ENCODE assay signal across 8 cellular contexts in genomic region chr16:4506450-4506849, GRCh38. TPM values are rescaled to one million over a fixed set of nuclear protein-coding genes. Genes with fewer than 3 reads are reported as not detected.
DNase-seq lines count a peak whose midpoint lies in the region; ATAC-seq lines count a peak whose summit lies in the region.

No MANE protein-coding gene starts in this region.

- peak; percentile 47 for ATAC-seq in HG02981 (IDR thresholded peaks at IDR 0.05; ENCODE audit: unreplicated experiment)
- ATAC-seq in stimulated activated naive CD8-positive, alpha-beta T cell treated with anti-CD3 and anti-CD28 coated beads, Interleukin-15, amount 100 ng/mL, for 72 hours = peak; percentile 80
- no peak for ATAC-seq in GM21390 (IDR thresholded peaks at IDR 0.05; ENCODE audit: unreplicated experiment)

- H3K4me3 Mint-ChIP-seq in stimulated activated naive CD8-positive, alpha-beta T cell treated with anti-CD3 and anti-CD28 coated beads, Interleukin-15, amount 100 ng/mL, for 72 hours = peak overlapping the region; percentile 67 to 72

- peaks cover 72% of the 10 kb centered on the region for H3K4me1 Mint-ChIP-seq in stimulated activated naive CD8-positive, alpha-beta T cell treated with anti-CD3 and anti-CD28 coated beads, Interleukin-15, amount 100 ng/mL, for 72 hours

- peak; percentile 87 for DNase-seq in DMS53 (lab: John Stamatoyannopoulos, UW)
- DNase-seq in NCI-H82 treated with DMSO at 0.1 percent for 48 hours (lab: John Stamatoyannopoulos, UW; ENCODE audit: unreplicated experiment) = peak; percentile 12
- peak; percentile 20 to 42 for DNase-seq in activated CD8-positive, alpha-beta memory T cell treated with anti-CD3 and anti-CD28 coated beads for 4 hours (ENCODE audit: low read depth in 2 of 2)
- peak; percentile 75 for DNase-seq in epidermal melanocyte (ENCODE audit: insufficient read length, low spot score)
- peak; percentile 88 for DNase-seq in myocyte (ENCODE audit: low read depth)
- DNase-seq in stimulated activated naive CD8-positive, alpha-beta T cell treated with anti-CD3 and anti-CD28 coated beads, Interleukin-15, amount 100 ng/mL, for 72 hours = peak; percentile 47 to 56

- no peaks in the 10 kb centered on the region for H3K27me3 Mint-ChIP-seq in stimulated activated naive CD8-positive, alpha-beta T cell treated with anti-CD3 and anti-CD28 coated beads, Interleukin-15, amount 100 ng/mL, for 72 hours

- no peaks in the 10 kb centered on the region for H3K9me3 Mint-ChIP-seq in stimulated activated naive CD8-positive, alpha-beta T cell treated with anti-CD3 and anti-CD28 coated beads, Interleukin-15, amount 100 ng/mL, for 72 hours

- H3K27ac Mint-ChIP-seq in stimulated activated naive CD8-positive, alpha-beta T cell treated with anti-CD3 and anti-CD28 coated beads, Interleukin-15, amount 100 ng/mL, for 72 hours = peak overlapping the region; percentile 42 to 85

RNA-seq across cellular contexts. Expression of gene HMOX2, which starts 30.3 kb away (rescaled TPM):
- total RNA-seq in myocyte = 35.4 and 37.5 TPM in 2 replicates
- 67.7 TPM for polyA plus RNA-seq in myocyte (2012)

RNA-seq across cellular contexts. Expression of gene NMRAL1, which starts 32.0 kb away (rescaled TPM):
- 22.6 and 35.8 TPM in 2 replicates for total RNA-seq in myocyte
- 17.6 TPM for polyA plus RNA-seq in myocyte (2012)

RNA-seq across cellular contexts. Expression of gene CDIP1, which starts 32.1 kb away (rescaled TPM):
- total RNA-seq in myocyte = 30.6 and 38.4 TPM in 2 replicates
- 40.9 TPM for polyA plus RNA-seq in myocyte (2012)

RNA-seq across cellular contexts. Expression of gene C16orf96, which starts 49.7 kb away (rescaled TPM):
- total RNA-seq in myocyte = 0.11 and 0.16 TPM in 2 replicates
- polyA plus RNA-seq in myocyte (2012) = 0.04 TPM

Comparison
In these comparisons a context has a peak if more than half of its experiments do, and no peak if none do; other contexts are left out.
1. DNase-seq: peak in every context shown above with its lines; median percentile 88 in myocyte; 87 in DMS53; 75 in epidermal melanocyte; 52 in stimulated activated naive CD8-positive, alpha-beta T cell treated with anti-CD3 and anti-CD28 coated beads, Interleukin-15, amount 100 ng/mL, for 72 hours; 31 in activated CD8-positive, alpha-beta memory T cell treated with anti-CD3 and anti-CD28 coated beads for 4 hours; 12 in NCI-H82 treated with DMSO at 0.1 percent for 48 hours.